20 cellular contexts compared by ENCODE assay signal in genomic region chrX:42746606-42747005, GRCh38. TPM values are rescaled to one million over a fixed set of nuclear protein-coding genes. Genes with fewer than 3 reads are reported as not detected.
DNase-seq lines count a peak whose midpoint lies in the region; FAIRE-seq and TF ChIP-seq lines count a peak whose summit lies in the region.
"Had no signal": no experiment of that assay in that cellular context is flagged by ENCODE, and none has a peak within 500 bp of the region (broad histone marks: within the 10 kb centered on the region; RNA-seq: fewer than 3 reads in every experiment).

No MANE protein-coding gene starts in this region.

- no peak overlapping the region for H3K9ac ChIP-seq in endothelial cell of umbilical vein (replicated peaks; ENCODE audit: extremely low read depth, insufficient read depth, low read length)

- H3K4me3 Mint-ChIP-seq in activated T-cell treated with anti-CD3 and anti-CD28 coated beads, Interleukin-2, amount 50 U/mL, for 24 hours: no peak overlapping the region
- no peak overlapping the region for H3K4me3 Mint-ChIP-seq in activated CD4-positive, alpha-beta T cell treated with anti-CD3 and anti-CD28 coated beads, Interleukin-2, amount 10 ng/mL, durations not matched to agents 24 days and 14 days
- H3K4me3 Mint-ChIP-seq: neural crest cell had no signal

- BruUV-seq in endothelial cell of umbilical vein (replicated peaks; lab: Mats Ljungman, UMichigan): no TSS peak

- H3K4me1 Mint-ChIP-seq in activated T-cell treated with anti-CD3 and anti-CD28 coated beads, Interleukin-2, amount 50 U/mL, for 24 hours (ENCODE audit: low read depth): no peaks in the 10 kb centered on the region
- H3K4me1 Mint-ChIP-seq in activated CD4-positive, alpha-beta T cell treated with anti-CD3 and anti-CD28 coated beads, Interleukin-2, amount 10 ng/mL, durations not matched to agents 24 days and 14 days: no peaks in the 10 kb centered on the region
- H3K4me1 Mint-ChIP-seq: neural crest cell had no signal

- intact Hi-C loops in endothelial cell of umbilical vein (cut with micrococcal nuclease): loop anchor here (5.0 kb wide), 1 partner anchor 201 kb away; no protein-coding TSS in a partner anchor
- intact Hi-C loops in activated CD4-positive, alpha-beta T cell treated with anti-CD3 and anti-CD28 coated beads, Interleukin-2, amount 10 ng/mL, durations not matched to agents 24 days and 14 days (cut with micrococcal nuclease): no loop called here

- no peaks in the 10 kb centered on the region for H3K36me3 ChIP-seq in endothelial cell of umbilical vein (ENCODE audit: control insufficient read depth in 2 of 2, extremely low read depth in 1 of 2, insufficient read depth in 2 of 2, low read length in 2 of 2)
- H3K36me3 ChIP-seq: HAP-1, SJSA1 had no signal

- H3K27ac ChIP-seq in endothelial cell of umbilical vein (ENCODE audit: insufficient read depth, low read depth, low read length): peak overlapping the region; percentile 20
- H3K27ac ChIP-seq: HL-60, SJSA1 had no signal

- H3K9me1 ChIP-seq in endothelial cell of umbilical vein (replicated peaks; ENCODE audit: control insufficient read depth, extremely low read depth, insufficient read depth, low read length): no peaks in the 10 kb centered on the region

- no peak for TF ChIP-seq CTCF in endothelial cell of umbilical vein (IDR thresholded peaks at IDR 0.05; ENCODE audit: extremely low read depth in 1 of 2, insufficient read depth in 1 of 2, low read depth in 1 of 2, low read length in 2 of 2)

- H3K4me1 ChIP-seq in endothelial cell of umbilical vein (ENCODE audit: control insufficient read depth, extremely low read depth, insufficient read depth, low read length): peaks cover 26% of the 10 kb centered on the region
- H3K4me1 ChIP-seq: HAP-1, SJSA1 had no signal

- H3K27me3 Mint-ChIP-seq in activated T-cell treated with anti-CD3 and anti-CD28 coated beads, Interleukin-2, amount 50 U/mL, for 24 hours: peaks cover 12% of the 10 kb centered on the region
- no peaks in the 10 kb centered on the region for H3K27me3 Mint-ChIP-seq in activated CD4-positive, alpha-beta T cell treated with anti-CD3 and anti-CD28 coated beads, Interleukin-2, amount 10 ng/mL, durations not matched to agents 24 days and 14 days

- peak; percentile 85 for FAIRE-seq in endothelial cell of umbilical vein (lab: Jason Lieb, UNC)
- FAIRE-seq: endometrium had no signal

- H3K27ac Mint-ChIP-seq in activated T-cell treated with anti-CD3 and anti-CD28 coated beads, Interleukin-2, amount 50 U/mL, for 24 hours: no peak overlapping the region
- H3K27ac Mint-ChIP-seq in activated CD4-positive, alpha-beta T cell treated with anti-CD3 and anti-CD28 coated beads, Interleukin-2, amount 10 ng/mL, durations not matched to agents 24 days and 14 days: no peak overlapping the region

- dilution Hi-C loops in endothelial cell of umbilical vein (cut with MboI; ENCODE audit: extremely low pct_ligation_motif_present, low sequenced_read_pairs): no loop called here

- H2AFZ ChIP-seq in endothelial cell of umbilical vein (ENCODE audit: low read depth, low read length): no peak overlapping the region

- H3K9me3 ChIP-seq in endothelial cell of umbilical vein (replicated peaks; ENCODE audit: control insufficient read depth, insufficient read depth, low read length): no peaks in the 10 kb centered on the region
- H3K9me3 ChIP-seq: HAP-1, SJSA1 had no signal

- DNase-seq in EL: peak; percentile 50
- DNase-seq in MV-4-11 (lab: John Stamatoyannopoulos, UW): peak; percentile 45
- peak; percentile 86 for DNase-seq in endothelial cell of umbilical vein (ENCODE audit: low read depth, low spot score)
- peak; percentile 35 for DNase-seq in myocyte (ENCODE audit: low read depth)
- no peak for DNase-seq in C1 segment of cervical spinal cord (lab: John Stamatoyannopoulos, UW)
- DNase-seq in GOT3 (lab: John Stamatoyannopoulos, UW): no peak
- no peak for DNase-seq in activated T-cell treated with anti-CD3 and anti-CD28 coated beads, Interleukin-2, amount 50 U/mL, for 24 hours
- DNase-seq in activated CD4-positive, alpha-beta T cell treated with anti-CD3 and anti-CD28 coated beads, Interleukin-2, amount 10 ng/mL, durations not matched to agents 24 days and 14 days: no peak
- DNase-seq: activated CD8-positive, alpha-beta memory T cell treated with anti-CD3 and anti-CD28 coated beads for 24 hours; activated gamma-delta T cell; central memory CD4-positive, alpha-beta T cell; NCI-H1930; NCI-H774; stimulated activated naive CD4-positive, alpha-beta T cell treated with Interleukin-2 at 50 U/mL for 16 hours had no signal

- no peak overlapping the region for H3K4me2 ChIP-seq in endothelial cell of umbilical vein (ENCODE audit: insufficient read depth, low read length)

- no peaks in the 10 kb centered on the region for H3K36me3 Mint-ChIP-seq in activated T-cell treated with anti-CD3 and anti-CD28 coated beads, Interleukin-2, amount 50 U/mL, for 24 hours (ENCODE audit: low read depth)
- H3K36me3 Mint-ChIP-seq in activated CD4-positive, alpha-beta T cell treated with anti-CD3 and anti-CD28 coated beads, Interleukin-2, amount 10 ng/mL, durations not matched to agents 24 days and 14 days (ENCODE audit: low read depth): no peaks in the 10 kb centered on the region

- CTCF ChIA-PET in endothelial cell of umbilical vein (lab: Charles Lee): interaction anchor here (0.9 kb wide), 1 partner anchor 32 kb away, joined by 3 read pairs; no protein-coding TSS in a partner anchor

- POLR2A ChIA-PET in endothelial cell of umbilical vein (lab: Charles Lee): no interaction called here

- no peak for TF ChIP-seq POLR2A in endothelial cell of umbilical vein (IDR thresholded peaks at IDR 0.05; ENCODE audit: low read depth, low read length)

- no peaks in the 10 kb centered on the region for H3K79me2 ChIP-seq in endothelial cell of umbilical vein (ENCODE audit: control insufficient read depth, insufficient read depth, low read length)

- H3K27me3 ChIP-seq in endothelial cell of umbilical vein (ENCODE audit: control insufficient read depth in 2 of 2, insufficient read depth in 2 of 2, low read length in 2 of 2): no peaks in the 10 kb centered on the region
- H3K27me3 ChIP-seq: SJSA1 had no signal

- no peaks in the 10 kb centered on the region for H3K9me3 Mint-ChIP-seq in activated T-cell treated with anti-CD3 and anti-CD28 coated beads, Interleukin-2, amount 50 U/mL, for 24 hours
- H3K9me3 Mint-ChIP-seq in activated CD4-positive, alpha-beta T cell treated with anti-CD3 and anti-CD28 coated beads, Interleukin-2, amount 10 ng/mL, durations not matched to agents 24 days and 14 days: peaks cover 4% of the 10 kb centered on the region

- no peak overlapping the region for H3K4me3 ChIP-seq in endothelial cell of umbilical vein (replicated peaks in 1 of 3; ENCODE audit: insufficient read depth in 1 of 3, low read depth in 1 of 3, low read length in 3 of 3)
- H3K4me3 ChIP-seq: HAP-1, SJSA1 had no signal

- no peaks in the 10 kb centered on the region for H4K20me1 ChIP-seq in endothelial cell of umbilical vein (replicated peaks; ENCODE audit: control insufficient read depth, extremely low read depth, insufficient read depth, low read length)

TF ChIP-seq in endothelial cell of umbilical vein, 7 proteins besides CTCF, POLR2A, EP300 and RAD21:
- TF ChIP-seq POLR2AphosphoS5 (IDR thresholded peaks at IDR 0.05; ENCODE audit: insufficient read depth, low read depth, low read length) (peak; percentile 47), MAX (IDR thresholded peaks at IDR 0.05; ENCODE audit: insufficient read depth, insufficient read length) (no peak), EZH2 (IDR thresholded peaks at IDR 0.05; ENCODE audit: borderline replicate concordance, low read depth, low read length, severe bottlenecking) (no peak), GATA2 (IDR thresholded peaks at IDR 0.05; ENCODE audit: insufficient read depth, insufficient read length, low read depth, low read length) (peak; percentile 65), MYC (IDR thresholded peaks at IDR 0.05; ENCODE audit: low read depth, low read length) (no peak), FOS (IDR thresholded peaks at IDR 0.05; ENCODE audit: borderline replicate concordance, insufficient read depth, low read length) (no peak), JUN (IDR thresholded peaks at IDR 0.05; ENCODE audit: borderline replicate concordance, insufficient read depth, insufficient read length, low read depth) (peak; percentile 21)
TF ChIP-seq in endothelial cell of umbilical vein: peak in this region for 3.

RNA-seq across cellular contexts. Expression of gene PPP1R2C, which starts 31.4 kb away (rescaled TPM):
- total RNA-seq in endothelial cell of umbilical vein (not detected in 2 replicates), myocyte (not detected in 2 replicates)
- polyA plus RNA-seq in endothelial cell of umbilical vein: not detected in 2 replicates
- not detected in 2 replicates for polyA plus RNA-seq in endothelial cell of umbilical vein (2011; cell fraction: cytosol; rRNA removed)
- polyA plus RNA-seq in endothelial cell of umbilical vein (2011; cell fraction: nucleus; rRNA removed): not detected in 2 replicates
- not detected in 2 replicates for polyA plus RNA-seq in endothelial cell of umbilical vein (2012)
- polyA minus RNA-seq in endothelial cell of umbilical vein: not detected in 2 replicates
- polyA minus RNA-seq in endothelial cell of umbilical vein (2011; cell fraction: cytosol; rRNA and poly(A)+ RNA removed): not detected
- not detected in 2 replicates for polyA minus RNA-seq in endothelial cell of umbilical vein (2011; cell fraction: nucleus; rRNA and poly(A)+ RNA removed)
- not detected for polyA plus RNA-seq in myocyte (2012)
- not detected in 2 replicates for total RNA-seq in activated CD4-positive, alpha-beta T cell treated with anti-CD3 and anti-CD28 coated beads, Interleukin-2, amount 10 ng/mL, durations not matched to agents 24 days and 14 days
- total RNA-seq: lung microvascular endothelial cell, neural crest cell, SJSA1 had no signal

Comparison
In these comparisons a context has a peak if more than half of its experiments do, and no peak if none do; other contexts are left out.
1. DNase-seq: peak in EL (single experiment), MV-4-11 (single experiment), endothelial cell of umbilical vein (single experiment) and myocyte (single experiment); none in C1 segment of cervical spinal cord (0 of 14), GOT3 (single experiment), activated T-cell treated with anti-CD3 and anti-CD28 coated beads, Interleukin-2, amount 50 U/mL, for 24 hours (single experiment) and activated CD4-positive, alpha-beta T cell treated with anti-CD3 and anti-CD28 coated beads, Interleukin-2, amount 10 ng/mL, durations not matched to agents 24 days and 14 days (single experiment).